ENCODE assay signal across 11 cellular contexts in the genomic region with DNA sequence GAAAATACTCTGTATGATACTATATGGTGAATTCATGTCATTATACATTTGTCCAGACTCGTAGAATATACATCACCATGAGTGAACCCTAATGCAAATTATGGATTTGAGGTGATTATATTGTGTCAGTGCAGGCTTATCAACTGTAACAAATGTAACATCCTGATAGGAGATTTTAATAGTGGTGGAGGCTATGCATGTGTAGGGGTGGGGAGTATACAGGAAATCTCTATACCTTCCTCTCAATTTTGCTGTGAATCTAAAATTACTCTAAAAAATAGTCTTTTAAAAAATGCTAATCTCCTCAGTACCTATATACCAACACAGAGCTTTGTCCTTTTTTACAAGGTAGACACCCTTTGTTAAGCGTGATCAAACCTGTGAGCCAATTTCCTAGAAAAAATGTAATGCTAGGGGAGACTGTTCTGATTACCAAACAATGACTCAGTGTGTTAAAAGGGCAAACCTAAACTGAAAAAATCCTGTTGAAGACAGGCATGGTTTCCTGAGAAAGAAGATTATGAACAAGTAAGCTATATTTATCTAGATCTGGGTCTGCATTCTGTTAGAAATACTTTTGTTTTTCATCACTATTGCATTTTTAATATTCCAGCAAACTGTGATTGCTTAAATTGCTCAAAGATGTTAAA.
A peak's percentile ranks its signal among the peaks of the same experiment; 100 is the strongest.
DNase-seq lines count a peak whose midpoint lies in the region; ATAC-seq lines count a peak whose summit lies in the region.
"Had no signal": no experiment of that assay in that cellular context is flagged by ENCODE, and none has a peak within 500 bp of the region (broad histone marks: within the 10 kb centered on the region; RNA-seq: fewer than 3 reads in every experiment).

No MANE protein-coding gene starts in this region.

- no peaks in the 10 kb centered on the region for H3K27me3 ChIP-seq in BLaER1 treated with 17β-estradiol and CSF1 and Interleukin-3, amounts not matched to agents 10 nM and 100 nM
- H3K27me3 ChIP-seq in adipocyte (replicated peaks; ENCODE audit: control insufficient read depth, insufficient read depth, low read length): no peaks in the 10 kb centered on the region
- H3K27me3 ChIP-seq: transverse colon had no signal

- H3K36me3 ChIP-seq in BLaER1 treated with 17β-estradiol and CSF1 and Interleukin-3, amounts not matched to agents 10 nM and 100 nM: no peaks in the 10 kb centered on the region
- no peaks in the 10 kb centered on the region for H3K36me3 ChIP-seq in adipocyte (ENCODE audit: control insufficient read depth, insufficient read depth, low read length, severe bottlenecking)
- H3K36me3 ChIP-seq: transverse colon had no signal

- peak overlapping the region in 7 of 11 experiments; percentile 44 to 73 (median 66); a peak in 13 of 22 replicates for H3K4me2 ChIP-seq in BLaER1 treated with 17β-estradiol and CSF1 and Interleukin-3, amounts not matched to agents 10 nM and 100 nM

- H4K20me1 ChIP-seq in BLaER1 treated with 17β-estradiol and CSF1 and Interleukin-3, amounts not matched to agents 10 nM and 100 nM: no peaks in the 10 kb centered on the region

- H3K9me3 ChIP-seq in BLaER1 treated with 17β-estradiol and CSF1 and Interleukin-3, amounts not matched to agents 10 nM and 100 nM (replicated peaks in 1 of 11): no peaks in the 10 kb centered on the region; a peak in 1 of 22 replicates
- H3K9me3 ChIP-seq in adipocyte (ENCODE audit: control insufficient read depth, low read length): no peaks in the 10 kb centered on the region
- H3K9me3 ChIP-seq: transverse colon had no signal

- DNase-seq in HT1080 (ENCODE audit: low read depth) (peak; percentile 79), adipocyte (ENCODE audit: low read depth) (peak; percentile 80), kidney tubule cell (ENCODE audit: low spot score) (peak; percentile 59), NCI-H446 (lab: John Stamatoyannopoulos, UW) (no peak), inferior parietal cortex (ENCODE audit: extremely low spot score) (no peak), DMS79 (lab: John Stamatoyannopoulos, UW) (no peak)
- DNase-seq: NCI-H1417 treated with DMSO at 0.1 percent for 48 hours, Right ventricle myocardium superior, transverse colon had no signal

- peak overlapping the region in 8 of 11 experiments; percentile 15 to 84 (median 68); a peak in 15 of 22 replicates for H3K27ac ChIP-seq in BLaER1 treated with 17β-estradiol and CSF1 and Interleukin-3, amounts not matched to agents 10 nM and 100 nM
- H3K27ac ChIP-seq: transverse colon had no signal

- peak overlapping the region in 3 of 11 experiments; percentile 20 to 64 (median 48); a peak in 5 of 22 replicates for H3K9ac ChIP-seq in BLaER1 treated with 17β-estradiol and CSF1 and Interleukin-3, amounts not matched to agents 10 nM and 100 nM
- peak overlapping the region; percentile 71 for H3K9ac ChIP-seq in adipocyte (ENCODE audit: low read length)

- H3K4me1 ChIP-seq in BLaER1 treated with 17β-estradiol and CSF1 and Interleukin-3, amounts not matched to agents 10 nM and 100 nM: peaks cover 0 to 95% (median 44%) of the 10 kb centered on the region in 10 experiments; a peak in 14 of 20 replicates
- peaks cover 65% of the 10 kb centered on the region for H3K4me1 ChIP-seq in adipocyte (ENCODE audit: control insufficient read depth, insufficient read depth, low read length)

- no peak for ATAC-seq in GM18517 (IDR thresholded peaks at IDR 0.05; ENCODE audit: unreplicated experiment)

- H3K4me3 ChIP-seq in BLaER1 treated with 17β-estradiol and CSF1 and Interleukin-3, amounts not matched to agents 10 nM and 100 nM: no peak overlapping the region
- H3K4me3 ChIP-seq in adipocyte (ENCODE audit: low read length): peak overlapping the region; percentile 38
- H3K4me3 ChIP-seq: transverse colon had no signal

Comparison
In these comparisons a context has a peak if more than half of its experiments do, and no peak if none do; other contexts are left out.
1. DNase-seq: peak in HT1080 (single experiment), adipocyte (single experiment) and kidney tubule cell (single experiment); none in NCI-H446 (0 of 2), inferior parietal cortex (single experiment) and DMS79 (single experiment).